In the genomic region with DNA sequence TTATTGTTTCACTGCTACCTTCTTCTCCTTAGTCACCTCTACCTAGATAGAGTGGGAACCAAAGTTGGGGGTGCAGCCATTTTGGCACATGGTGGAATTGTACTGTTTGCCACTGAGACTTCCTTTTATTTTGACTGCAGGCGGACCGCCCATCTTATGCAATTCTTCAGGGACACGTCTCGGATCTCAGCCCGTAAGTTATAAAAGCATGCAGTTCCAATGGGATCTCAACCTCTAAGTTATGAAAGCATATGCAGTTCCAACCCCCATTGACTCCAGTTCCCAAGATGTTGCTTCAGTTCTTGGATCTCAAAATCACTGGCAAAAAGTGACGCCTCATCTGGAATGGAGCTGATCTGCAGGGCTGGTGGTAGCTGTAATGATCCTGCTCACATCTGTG, we compare ENCODE assay signal across 21 cellular contexts. TPM values are rescaled to one million over a fixed set of nuclear protein-coding genes. Genes with fewer than 3 reads are reported as not detected.
"Had no signal": no experiment of that assay in that cellular context is flagged by ENCODE, and none has a peak within 500 bp of the region (broad histone marks: within the 10 kb centered on the region; RNA-seq: fewer than 3 reads in every experiment).

No MANE protein-coding gene starts in this region.

- H3K4me3 ChIP-seq: esophagus squamous epithelium, gastrocnemius medialis, heart right ventricle, left lung, lower lobe of right lung, mucosa of descending colon had no signal

- DNase-seq: cortex of kidney; effector CD8-positive, alpha-beta T cell; effector memory CD8-positive, alpha-beta T cell; erythroblast; esophagus squamous epithelium; foreskin fibroblast; foreskin melanocyte; gastrocnemius medialis; glutamatergic neuron; head of caudate nucleus; heart right ventricle; hippocampal formation; left cardiac atrium; left lung; left ventricle myocardium superior; lower lobe of right lung; mesenchymal stem cell; mucosa of descending colon; naive B cell had no signal

- ATAC-seq: effector memory CD8-positive, alpha-beta T cell; esophagus mucosa; gastrocnemius medialis; left lung; left ventricle myocardium superior; lower lobe of right lung; mucosa of descending colon had no signal

RNA-seq across cellular contexts. Expression of a gene that starts 41.2 kb away (rescaled TPM):
- total RNA-seq: esophagus mucosa, left ventricle myocardium superior, mesenteric fat pad had no signal
